Comparison of ENCODE assay signal across 10 cellular contexts in the genomic region with DNA sequence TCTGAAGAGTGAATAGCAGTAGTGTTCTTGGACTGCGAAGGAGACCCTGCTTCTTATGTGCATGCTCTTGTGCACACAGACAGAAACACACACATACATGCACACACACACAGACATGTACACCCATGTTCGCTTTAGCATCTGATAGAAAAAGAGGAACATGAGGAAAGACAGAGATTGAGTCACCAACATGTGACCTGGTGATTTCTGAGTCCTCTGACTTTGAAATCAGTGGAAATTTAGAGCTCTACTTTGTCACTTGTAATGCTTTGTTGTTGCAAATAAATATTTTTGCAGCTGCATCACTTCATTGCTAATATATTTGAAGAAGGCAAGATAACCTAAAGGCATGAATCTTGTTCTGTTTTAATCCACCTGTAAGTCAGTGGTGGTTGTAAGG. TPM values are rescaled to one million over a fixed set of nuclear protein-coding genes. Genes with fewer than 3 reads are reported as not detected.
A peak's percentile ranks its signal among the peaks of the same experiment; 100 is the strongest.
DNase-seq lines count a peak whose midpoint lies in the region; ATAC-seq and TF ChIP-seq lines count a peak whose summit lies in the region.
"Had no signal": no experiment of that assay in that cellular context is flagged by ENCODE, and none has a peak within 500 bp of the region (broad histone marks: within the 10 kb centered on the region; RNA-seq: fewer than 3 reads in every experiment).

No MANE protein-coding gene starts in this region.

- in situ Hi-C loops in GM23248 (cut with MboI): no loop called here

- H3K4me1 ChIP-seq in GM23248 (ENCODE audit: insufficient read depth): peaks cover 96% of the 10 kb centered on the region
- H3K4me1 ChIP-seq in prostate gland (replicated peaks): peaks cover 8% of the 10 kb centered on the region

- H3K36me3 ChIP-seq in GM23248 (ENCODE audit: low read depth) (peaks cover 26% of the 10 kb centered on the region), prostate gland (no peaks in the 10 kb centered on the region)

- peak overlapping the region; percentile 59 for H3K4me2 ChIP-seq in GM23248 (ENCODE audit: unreplicated experiment)

- H4K20me1 ChIP-seq in GM23248 (ENCODE audit: insufficient read depth): peaks cover 15% of the 10 kb centered on the region

- no peaks in the 10 kb centered on the region for H3K9me3 Mint-ChIP-seq in stimulated activated effector memory CD8-positive, alpha-beta T cell treated with anti-CD3 and anti-CD28 coated beads, Interleukin-12 subunit alpha, Interleukin-12 subunit beta, amount 100 ng/mL, for 72 hours

- no peaks in the 10 kb centered on the region for H3K27me3 ChIP-seq in GM23248 (replicated peaks; ENCODE audit: insufficient read depth)
- H3K27me3 ChIP-seq in prostate gland (replicated peaks; ENCODE audit: insufficient read depth): no peaks in the 10 kb centered on the region

- peaks cover 95% of the 10 kb centered on the region for H3K79me2 ChIP-seq in GM23248 (ENCODE audit: insufficient read depth)

- H3K27ac ChIP-seq in GM23248: peak overlapping the region; percentile 99
- H3K27ac ChIP-seq in epithelial cell of prostate: peak overlapping the region; percentile 95
- H3K27ac ChIP-seq in prostate gland: no peak overlapping the region

- H3K36me3 Mint-ChIP-seq in stimulated activated effector memory CD8-positive, alpha-beta T cell treated with anti-CD3 and anti-CD28 coated beads, Interleukin-12 subunit alpha, Interleukin-12 subunit beta, amount 100 ng/mL, for 72 hours: peaks cover 76% of the 10 kb centered on the region

- TF ChIP-seq CTCF in prostate gland (IDR thresholded peaks at IDR 0.05): no peak

- no peak overlapping the region for H3K4me3 Mint-ChIP-seq in stimulated activated effector memory CD8-positive, alpha-beta T cell treated with anti-CD3 and anti-CD28 coated beads, Interleukin-12 subunit alpha, Interleukin-12 subunit beta, amount 100 ng/mL, for 72 hours

- WGBS in GM23248 (ENCODE audit: low coverage in 1 of 2, low lambda C conversion rate in 2 of 2, missing lambda C conversion rate in 2 of 2), 2 experiments: 9 to 15% methylated on average over 2 of the region's 2 CpGs
- 86% methylated on average over 2 of the region's 2 CpGs for WGBS in prostate gland

- H3K27ac Mint-ChIP-seq in stimulated activated effector memory CD8-positive, alpha-beta T cell treated with anti-CD3 and anti-CD28 coated beads, Interleukin-12 subunit alpha, Interleukin-12 subunit beta, amount 100 ng/mL, for 72 hours: peak overlapping the region; percentile 65

- peaks cover 96% of the 10 kb centered on the region for H3F3A ChIP-seq in GM23248 (ENCODE audit: insufficient read depth)

- H3K9me3 ChIP-seq in GM23248 (ENCODE audit: low read depth) (no peaks in the 10 kb centered on the region), prostate gland (no peaks in the 10 kb centered on the region)

- H3K4me3 ChIP-seq in GM23248 (no peak overlapping the region), prostate gland (no peak overlapping the region)

- no peak for ATAC-seq in stimulated activated effector memory CD8-positive, alpha-beta T cell treated with anti-CD3 and anti-CD28 coated beads, Interleukin-12 subunit alpha, Interleukin-12 subunit beta, amount 100 ng/mL, for 72 hours
- no peak for ATAC-seq in Right ventricle myocardium inferior
- no peak for ATAC-seq in HG03175 (IDR thresholded peaks at IDR 0.05; ENCODE audit: unreplicated experiment)
- ATAC-seq: activated CD4-positive, CD25-positive, alpha-beta regulatory T cell treated with anti-CD3 and anti-CD28 coated beads, Interleukin-2, amount 50 U/mL, for 24 hours had no signal

- H3K9me2 ChIP-seq in GM23248 (ENCODE audit: insufficient read depth): no peaks in the 10 kb centered on the region

- H3K4me1 Mint-ChIP-seq in stimulated activated effector memory CD8-positive, alpha-beta T cell treated with anti-CD3 and anti-CD28 coated beads, Interleukin-12 subunit alpha, Interleukin-12 subunit beta, amount 100 ng/mL, for 72 hours: peaks cover 98% of the 10 kb centered on the region

- peak overlapping the region; percentile 36 for H3K9ac ChIP-seq in GM23248

- DNase-seq in GM23248 (peak; percentile 78), SKM-1 (lab: John Stamatoyannopoulos, UW; ENCODE audit: unreplicated experiment) (peak; percentile 24), epithelial cell of prostate (ENCODE audit: low read depth, low spot score) (no peak), Right ventricle myocardium inferior (ENCODE audit: missing footprints) (no peak), prostate gland (ENCODE audit: low spot score) (no peak), NCI-H2107 (lab: John Stamatoyannopoulos, UW) (no peak)
- DNase-seq in stimulated activated effector memory CD8-positive, alpha-beta T cell treated with anti-CD3 and anti-CD28 coated beads, Interleukin-12 subunit alpha, Interleukin-12 subunit beta, amount 100 ng/mL, for 72 hours (ENCODE audit: low spot score in 2 of 2): no peak
- DNase-seq: GF-D8 had no signal

- no peak for TF ChIP-seq POLR2A in prostate gland (IDR thresholded peaks at IDR 0.05)

- intact Hi-C loops in Right ventricle myocardium inferior (cut with DNase I): no loop called here
- intact Hi-C loops in prostate gland (cut with DNase I): no loop called here

- no peak overlapping the region for H2AFZ ChIP-seq in GM23248

RNA-seq across cellular contexts. Expression of gene CD44, which starts 23.8 kb away (rescaled TPM):
- total RNA-seq in GM23248 (2014; rRNA removed; shearing (Covaris generic)): 405 and 506 TPM in 2 replicates
- 519 and 523 TPM in 2 replicates for polyA plus RNA-seq in GM23248 (2016; fragmentation: Nextera tagmentation; extraction: Ambion mirVana)
- total RNA-seq in Right ventricle myocardium inferior (19.9 TPM), prostate gland (100 to 1,000 TPM; 166 to 203 TPM)

Comparison
In these comparisons a context has a peak if more than half of its experiments do, and no peak if none do; other contexts are left out.
1. DNase-seq: peak in GM23248 (single experiment) and SKM-1 (single experiment); none in epithelial cell of prostate (single experiment), stimulated activated effector memory CD8-positive, alpha-beta T cell treated with anti-CD3 and anti-CD28 coated beads, Interleukin-12 subunit alpha, Interleukin-12 subunit beta, amount 100 ng/mL, for 72 hours (0 of 2), Right ventricle myocardium inferior (single experiment), prostate gland (single experiment) and NCI-H2107 (single experiment).
2. H3K27ac ChIP-seq: peak in GM23248 (single experiment) and epithelial cell of prostate (single experiment); none in prostate gland (0 of 2).